Comparison of ENCODE assay signal across 3 cellular contexts in genomic region chr2:7043689-7044088, GRCh38.
"Had no signal": no experiment of that assay in that cellular context is flagged by ENCODE, and none has a peak within 500 bp of the region (broad histone marks: within the 10 kb centered on the region; RNA-seq: fewer than 3 reads in every experiment).

No MANE protein-coding gene starts in this region.

- H3K36me3 ChIP-seq: SJCRH30 had no signal

- H3K9me3 ChIP-seq: SJCRH30 had no signal

- DNase-seq: activated gamma-delta T cell had no signal

- H3K27ac ChIP-seq: RWPE1, SJCRH30 had no signal

- H3K27me3 ChIP-seq: SJCRH30 had no signal

- H3K4me3 ChIP-seq: SJCRH30 had no signal

- H3K4me1 ChIP-seq: SJCRH30 had no signal
